ENCODE assay signal across 1 cellular context in genomic region chrX:106919932-106920452, GRCh38.
TF ChIP-seq lines count a peak whose summit lies in the region.

Gene CLDN2, plus strand, starts transcription at chrX:106920402. Its CDS starts 7,827 bp downstream, at chrX:106928229.

TF ChIP-seq in HepG2, 621 proteins besides CTCF, POLR2A, EP300 and RAD21:
- TF ChIP-seq ZNF687 (CRISPR knock-in tag; IDR thresholded peaks at IDR 0.05) (peak; percentile 20; the same call in 1 of the 2 replicates), ZNF329 (CRISPR knock-in tag; IDR thresholded peaks at IDR 0.05; ENCODE audit: low read depth) (no peak), ELF3 (CRISPR knock-in tag; IDR thresholded peaks at IDR 0.05) (no peak)
TF ChIP-seq in HepG2: peak in this region for 1.
